In the genomic region with DNA sequence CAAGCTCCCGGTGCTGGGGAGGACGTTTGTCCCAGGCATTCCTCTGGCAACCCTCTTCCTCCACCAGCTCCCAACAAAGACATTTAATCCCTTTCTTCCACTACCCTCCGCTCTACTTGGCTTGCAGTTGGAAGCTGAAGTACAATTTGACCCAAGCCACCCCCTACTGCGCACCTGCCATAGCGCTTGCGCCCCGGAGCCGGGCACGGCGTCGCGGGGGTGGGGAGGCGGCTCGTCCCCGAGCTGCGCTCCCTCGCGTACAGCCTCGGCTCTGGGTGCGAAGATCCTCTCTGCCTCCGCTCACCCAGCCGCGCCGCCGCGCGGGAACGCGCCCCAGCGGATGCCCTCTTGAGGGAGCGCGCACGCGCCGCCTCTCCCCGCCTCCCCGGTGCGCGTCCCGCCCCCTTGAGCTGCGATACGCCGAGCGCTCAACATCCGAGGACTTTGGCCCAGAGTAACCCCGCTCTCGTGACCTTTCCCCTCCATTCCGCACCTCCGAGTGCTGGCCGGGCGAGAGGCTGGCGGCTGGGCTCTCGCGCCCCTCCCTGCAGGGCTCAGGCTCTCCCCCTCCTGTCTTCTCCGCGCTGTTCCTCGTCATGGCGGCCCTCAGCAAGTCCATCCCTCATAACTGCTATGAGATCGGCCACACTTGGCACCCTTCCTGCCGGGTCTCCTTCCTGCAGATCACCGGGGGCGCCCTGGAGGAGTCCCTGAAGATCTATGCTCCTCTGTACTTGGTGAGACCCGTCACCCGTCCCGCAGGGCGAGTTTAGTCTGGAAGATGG, we compare ENCODE assay signal across 8 cellular contexts. TPM values are rescaled to one million over a fixed set of nuclear protein-coding genes. Genes with fewer than 3 reads are reported as not detected.
DNase-seq lines count a peak whose midpoint lies in the region; ATAC-seq and TF ChIP-seq lines count a peak whose summit lies in the region.

A gene (plus strand): TSS at position 485 of the 785 bp plus-strand sequence. CDS start 112 bp downstream, at position 597.

- peak within 1 kb of the TSS; percentile 97 for H3K4me3 Mint-ChIP-seq in activated T-cell treated with anti-CD3 and anti-CD28 coated beads, Interleukin-2, amount 50 U/mL, for 4 hours

- in situ Hi-C loops in Panc1 (cut with HindIII; ENCODE audit: low pct_unique_long_range_greater_than_20kb, low sequenced_read_pairs), result no loop called here

- peaks cover 40% of the 10 kb centered on the region; the same call in 1 of the 2 replicates for H3K79me2 ChIP-seq in KMS-11 (ENCODE audit: insufficient read depth, low read depth)

- peak within 1 kb of the TSS; percentile 91 for H3K4me2 ChIP-seq in KMS-11

- TF ChIP-seq CTCF in KMS-11 (conservative IDR thresholded peaks at IDR 0.05; ENCODE audit: low read depth, low read length), result no peak
- TF ChIP-seq CTCF in Panc1 (IDR thresholded peaks at IDR 0.05), result no peak

- peak within 1 kb of the TSS; percentile 85 for H3K9ac ChIP-seq in KMS-11
- peak within 1 kb of the TSS; percentile 17 for H3K9ac ChIP-seq in muscle layer of colon (ENCODE audit: low read length)

- H4K20me1 ChIP-seq in KMS-11 (ENCODE audit: insufficient read depth), result no peaks in the 10 kb centered on the region

- H3K4me3 ChIP-seq in KMS-11 (IDR thresholded peaks at IDR 0.05; ENCODE audit: insufficient read depth, low read depth, low read length), result peak within 1 kb of the TSS; percentile 92
- peak within 1 kb of the TSS; percentile 87 to 89 for H3K4me3 ChIP-seq in Panc1 (ENCODE audit: low read depth in 2 of 2, low read length in 2 of 2)
- H3K4me3 ChIP-seq in muscle layer of colon (ENCODE audit: low read depth in 1 of 2, low read length in 2 of 2), result peak within 1 kb of the TSS; percentile 89 to 97

- H3K27me3 Mint-ChIP-seq in activated T-cell treated with anti-CD3 and anti-CD28 coated beads, Interleukin-2, amount 50 U/mL, for 4 hours (ENCODE audit: low read depth), result no peaks in the 10 kb centered on the region

- H3K4me1 Mint-ChIP-seq in activated T-cell treated with anti-CD3 and anti-CD28 coated beads, Interleukin-2, amount 50 U/mL, for 4 hours (ENCODE audit: low read depth), result peaks cover 33% of the 10 kb centered on the region

- H3K9me3 Mint-ChIP-seq in activated T-cell treated with anti-CD3 and anti-CD28 coated beads, Interleukin-2, amount 50 U/mL, for 4 hours, result no peaks in the 10 kb centered on the region

- no peaks in the 10 kb centered on the region for H3K27me3 ChIP-seq in KMS-11 (ENCODE audit: insufficient read depth, low read depth)
- H3K27me3 ChIP-seq in Panc1 (ENCODE audit: control insufficient read depth, insufficient read depth, low read length), result no peaks in the 10 kb centered on the region
- H3K27me3 ChIP-seq in muscle layer of colon (ENCODE audit: control insufficient read depth in 1 of 2, insufficient read depth in 2 of 2, low read length in 2 of 2), result no peaks in the 10 kb centered on the region

- BruUV-seq in Panc1 (replicated peaks; lab: Mats Ljungman, UMichigan), result no TSS peak

- H3K9me3 ChIP-seq in Panc1 (ENCODE audit: control insufficient read depth, insufficient read depth, low read depth, low read length) (no peaks in the 10 kb centered on the region), muscle layer of colon (ENCODE audit: low read length) (no peaks in the 10 kb centered on the region)

- intact Hi-C loops in Panc1 (cut with micrococcal nuclease; ENCODE audit: unreplicated experiment), result no loop called here

- H2AFZ ChIP-seq in KMS-11 (ENCODE audit: low read depth), result peak within 1 kb of the TSS; percentile 99

- H3K36me3 Mint-ChIP-seq in activated T-cell treated with anti-CD3 and anti-CD28 coated beads, Interleukin-2, amount 50 U/mL, for 4 hours (ENCODE audit: insufficient read depth), result peaks cover 7% of the 10 kb centered on the region

- DNase-seq in DMS79 treated with DMSO at 0.1 percent for 48 hours (lab: John Stamatoyannopoulos, UW) (peak; percentile 92), Panc1 (ENCODE audit: low read depth, low spot score) (peak; percentile 88)
- DNase-seq in activated T-cell treated with anti-CD3 and anti-CD28 coated beads, Interleukin-2, amount 50 U/mL, for 4 hours, result peak; percentile 87
- DNase-seq in stimulated activated CD8-positive, alpha-beta memory T cell treated with anti-CD3 and anti-CD28 coated beads, Interleukin-7, amount 100 ng/mL, for 1 hour (ENCODE audit: low read depth in 2 of 2), result peak; percentile 83 to 84

- POLR2A ChIA-PET in Panc1 (lab: Charles Lee), result interaction anchor here (0.5 to 0.6 kb wide), 4 partner anchors 36 to 741 kb away, joined by 3 to 12 read pairs (median 6); no protein-coding TSS in a partner anchor

- CTCF ChIA-PET in Panc1 (lab: Charles Lee), result no interaction called here

- peaks cover 26% of the 10 kb centered on the region for H3K4me1 ChIP-seq in KMS-11 (ENCODE audit: low read depth, poor library complexity, severe bottlenecking)
- H3K4me1 ChIP-seq in Panc1 (ENCODE audit: control insufficient read depth, insufficient read depth, low read length), result peaks cover 32% of the 10 kb centered on the region
- peaks cover 23% of the 10 kb centered on the region for H3K4me1 ChIP-seq in muscle layer of colon (ENCODE audit: insufficient read depth, low read length)

- peak within 1 kb of the TSS; percentile 64 for H3K27ac ChIP-seq in KMS-11
- peak within 1 kb of the TSS; percentile 94 for H3K27ac ChIP-seq in Panc1 (ENCODE audit: low read length)
- H3K27ac ChIP-seq in muscle layer of colon (ENCODE audit: low read depth, low read length), result peak within 1 kb of the TSS; percentile 84

- H3K36me3 ChIP-seq in KMS-11 (ENCODE audit: insufficient read depth) (no peaks in the 10 kb centered on the region), Panc1 (ENCODE audit: control insufficient read depth, insufficient read depth, low read length) (no peaks in the 10 kb centered on the region; the same call in 1 of the 2 replicates), muscle layer of colon (ENCODE audit: insufficient read depth, low read length) (no peaks in the 10 kb centered on the region)

- ATAC-seq in GM21786 (IDR thresholded peaks at IDR 0.05; ENCODE audit: unreplicated experiment) (peak; percentile 98), Panc1 (peak; percentile 98), esophagus mucosa (peak; percentile 99)
- peak; percentile 96 for ATAC-seq in activated T-cell treated with anti-CD3 and anti-CD28 coated beads, Interleukin-2, amount 50 U/mL, for 4 hours

RNA-seq across cellular contexts. Expression of the gene that starts here (rescaled TPM):
- total RNA-seq in Panc1 (2021; ENCODE audit: unreplicated experiment) (65.5 TPM), esophagus mucosa (14.3 TPM)
- 25.1 TPM for polyA plus RNA-seq in Panc1 (2012; ENCODE audit: insufficient read length)
- 10 to 100 TPM in 2 of 3 donors, 1 to 10 TPM in 1; 9.6 to 17.9 (median 11.7) TPM for total RNA-seq in activated T-cell treated with anti-CD3 and anti-CD28 coated beads, Interleukin-2, amount 50 U/mL, for 4 hours

Comparison
In these comparisons a context has a peak if more than half of its experiments do, and no peak if none do; other contexts are left out.
1. Peak in every context shown above with its lines: DNase-seq, ATAC-seq, H3K4me3 ChIP-seq and H3K27ac ChIP-seq.